ENCODE assay signal across 1 cellular context in genomic region chr18:58632557-58632956, GRCh38.
TF ChIP-seq lines count a peak whose summit lies in the region.

No MANE protein-coding gene starts in this region.

TF ChIP-seq in WTC11, 78 proteins besides CTCF, POLR2A, EP300 and RAD21 (continued from another document):
- TF ChIP-seq ZNF219 (CRISPR knock-in tag; IDR thresholded peaks at IDR 0.05; ENCODE audit: borderline replicate concordance) (no peak), JUN (CRISPR knock-in tag; IDR thresholded peaks at IDR 0.05) (no peak), ZNF317 (CRISPR knock-in tag; IDR thresholded peaks at IDR 0.05; ENCODE audit: borderline replicate concordance, low read depth) (no peak), NFYB (CRISPR knock-in tag; conservative IDR thresholded peaks at IDR 0.05; ENCODE audit: low read depth) (no peak), HMGA2 (CRISPR knock-in tag; IDR thresholded peaks at IDR 0.05) (no peak), CREM (CRISPR knock-in tag; IDR thresholded peaks at IDR 0.05) (no peak), USF2 (CRISPR knock-in tag; IDR thresholded peaks at IDR 0.05) (no peak), FOXP4 (CRISPR knock-in tag; IDR thresholded peaks at IDR 0.05) (no peak), FOXK1 (CRISPR knock-in tag; IDR thresholded peaks at IDR 0.05) (no peak), AR (CRISPR knock-in tag; IDR thresholded peaks at IDR 0.05) (no peak)
